Comparison of ENCODE assay signal across 8 cellular contexts in the genomic region with DNA sequence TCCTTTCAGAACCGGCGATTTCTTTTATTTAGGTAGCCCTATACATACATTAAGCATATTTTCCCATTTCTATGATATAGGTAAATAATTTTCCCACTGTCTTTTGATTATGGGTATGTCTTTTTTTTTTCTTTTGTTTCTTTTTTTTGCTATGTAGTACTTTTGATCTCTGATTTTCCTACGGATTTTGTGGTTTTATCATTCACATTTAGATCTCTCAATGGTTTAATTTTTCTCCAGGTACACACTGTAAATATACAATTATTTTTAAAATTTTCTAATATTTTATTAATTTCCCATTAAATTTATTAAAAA. TPM values are rescaled to one million over a fixed set of nuclear protein-coding genes. Genes with fewer than 3 reads are reported as not detected.
DNase-seq lines count a peak whose midpoint lies in the region; ATAC-seq and TF ChIP-seq lines count a peak whose summit lies in the region.

No MANE protein-coding gene starts in this region.

- H3K36me3 Mint-ChIP-seq in activated CD4-positive, alpha-beta T cell treated with anti-CD3 and anti-CD28 coated beads, Interleukin-2, amount 10 ng/mL, durations not matched to agents 24 days and 14 days (ENCODE audit: low read depth) = peaks cover 18% of the 10 kb centered on the region

- H3K27ac ChIP-seq in angular gyrus (ENCODE audit: low read depth, low read length) = peak overlapping the region; percentile 93
- H3K27ac ChIP-seq in left lung = peak overlapping the region; percentile 89 to 93
- peak overlapping the region in 1 of 2 donors; percentile 89 for H3K27ac ChIP-seq in testis

- H3K27me3 ChIP-seq in left lung (no peaks in the 10 kb centered on the region), testis (no peaks in the 10 kb centered on the region)

- no peaks in the 10 kb centered on the region for H3K36me3 ChIP-seq in left lung
- no peaks in the 10 kb centered on the region for H3K36me3 ChIP-seq in testis (ENCODE audit: low read depth, missing control alignments)

- TF ChIP-seq CTCF in left lung (IDR thresholded peaks at IDR 0.05) = no peak
- TF ChIP-seq CTCF in testis (IDR thresholded peaks at IDR 0.05) = no peak

- H3K9me3 Mint-ChIP-seq in activated CD4-positive, alpha-beta T cell treated with anti-CD3 and anti-CD28 coated beads, Interleukin-2, amount 10 ng/mL, durations not matched to agents 24 days and 14 days = peaks cover 13% of the 10 kb centered on the region

- DNase-seq in activated CD4-positive, alpha-beta T cell treated with anti-CD3 and anti-CD28 coated beads, Interleukin-2, amount 10 ng/mL, durations not matched to agents 24 days and 14 days = no peak
- no peak for DNase-seq in activated CD4-positive, alpha-beta T cell treated with anti-CD3 and anti-CD28 coated beads, Interleukin-2, amount 50 U/mL, for 1 hour
- DNase-seq in left lung (no peak), testis (no peak), foreskin melanocyte (no peak), DMS 273 (lab: John Stamatoyannopoulos, UW; ENCODE audit: unreplicated experiment) (no peak), GM19238 (ENCODE audit: insufficient read length, low spot score) (no peak)

- H3K4me1 ChIP-seq in left lung (peaks cover 5 to 18% of the 10 kb centered on the region in 2 donors), testis (no peaks in the 10 kb centered on the region)

- H3K27ac Mint-ChIP-seq in activated CD4-positive, alpha-beta T cell treated with anti-CD3 and anti-CD28 coated beads, Interleukin-2, amount 10 ng/mL, durations not matched to agents 24 days and 14 days = peak overlapping the region; percentile 94

- peaks cover 4% of the 10 kb centered on the region for H3K27me3 Mint-ChIP-seq in activated CD4-positive, alpha-beta T cell treated with anti-CD3 and anti-CD28 coated beads, Interleukin-2, amount 10 ng/mL, durations not matched to agents 24 days and 14 days

- 0 to 1% methylated on average over 3 of the region's 3 CpGs for WGBS in testis, 2 donors

- no peak for TF ChIP-seq POLR2A in testis (IDR thresholded peaks at IDR 0.05)

- no peak for ATAC-seq in left lung

- H3K4me3 ChIP-seq in left lung (peak overlapping the region; percentile 88 to 90), testis (peak overlapping the region; percentile 74 to 83)

- H3K9me3 ChIP-seq in left lung (peaks cover 0 to 21% of the 10 kb centered on the region in 2 donors), testis (no peaks in the 10 kb centered on the region)

- intact Hi-C loops in activated CD4-positive, alpha-beta T cell treated with anti-CD3 and anti-CD28 coated beads, Interleukin-2, amount 10 ng/mL, durations not matched to agents 24 days and 14 days (cut with micrococcal nuclease) = loop anchor here (2.0 to 5.0 kb wide), 3 partner anchors 55 to 305 kb away; a partner anchor contains a TSS
- intact Hi-C loops in left lung (cut with DNase I) (no loop called here), testis (cut with DNase I; ENCODE audit: low total_unique reads) (no loop called here)

- peaks cover 19% of the 10 kb centered on the region for H3K4me1 Mint-ChIP-seq in activated CD4-positive, alpha-beta T cell treated with anti-CD3 and anti-CD28 coated beads, Interleukin-2, amount 10 ng/mL, durations not matched to agents 24 days and 14 days

- peak overlapping the region; percentile 95 for H3K4me3 Mint-ChIP-seq in activated CD4-positive, alpha-beta T cell treated with anti-CD3 and anti-CD28 coated beads, Interleukin-2, amount 10 ng/mL, durations not matched to agents 24 days and 14 days

RNA-seq across cellular contexts. Expression of a gene that starts 0.4 kb away (rescaled TPM):
- 15.7 and 16.1 TPM in 2 replicates for total RNA-seq in activated CD4-positive, alpha-beta T cell treated with anti-CD3 and anti-CD28 coated beads, Interleukin-2, amount 10 ng/mL, durations not matched to agents 24 days and 14 days
- total RNA-seq in left lung = 10 to 100 TPM in 1 of 2 donors, 1 to 10 TPM in 1; 9.5 to 12.3 TPM
- total RNA-seq in testis = 10 to 100 TPM; 19.9 to 21.4 TPM
- polyA plus RNA-seq in testis (ENCODE audit: insufficient read depth, low read depth, low replicate concordance) = 11.3 TPM
